12 cellular contexts compared by ENCODE assay signal in genomic region chr2:53593891-53594585, GRCh38.
DNase-seq lines count a peak whose midpoint lies in the region; ATAC-seq and TF ChIP-seq lines count a peak whose summit lies in the region.
"Had no signal": no experiment of that assay in that cellular context is flagged by ENCODE, and none has a peak within 500 bp of the region (broad histone marks: within the 10 kb centered on the region; RNA-seq: fewer than 3 reads in every experiment).

No MANE protein-coding gene starts in this region.

- no peak overlapping the region for H3K27ac Mint-ChIP-seq in mesothelial cell of epicardium
- H3K27ac Mint-ChIP-seq: naive thymus-derived CD8-positive, alpha-beta T cell had no signal

- H3K36me3 Mint-ChIP-seq in mesothelial cell of epicardium, result no peaks in the 10 kb centered on the region
- H3K36me3 Mint-ChIP-seq: naive thymus-derived CD8-positive, alpha-beta T cell had no signal

- POLR2A ChIA-PET in BJ (lab: Charles Lee), result no interaction called here

- H3K4me1 Mint-ChIP-seq in mesothelial cell of epicardium, result no peaks in the 10 kb centered on the region

- ATAC-seq in SK-N-SH treated with all-trans-retinoic acid at 6 μM for 48 hours, result peak; percentile 53
- ATAC-seq in HG03045 (IDR thresholded peaks at IDR 0.05; ENCODE audit: unreplicated experiment), result no peak
- no peak for ATAC-seq in HG03097 (IDR thresholded peaks at IDR 0.05; ENCODE audit: low FRiP score, unreplicated experiment)
- ATAC-seq: naive thymus-derived CD8-positive, alpha-beta T cell had no signal

- H3K9me3 Mint-ChIP-seq in mesothelial cell of epicardium, result peaks cover 4% of the 10 kb centered on the region

- no peaks in the 10 kb centered on the region for H3K27me3 Mint-ChIP-seq in mesothelial cell of epicardium (ENCODE audit: low read depth)

- H3K27me3 ChIP-seq in BJ (ENCODE audit: control insufficient read depth, insufficient read depth, low read length), result no peaks in the 10 kb centered on the region

- H3K4me3 ChIP-seq in BJ (ENCODE audit: low read depth, low read length) (no peak overlapping the region), fibroblast of pulmonary artery (replicated peaks; ENCODE audit: low read depth, low read length) (no peak overlapping the region)

- H3K4me3 Mint-ChIP-seq in mesothelial cell of epicardium, result no peak overlapping the region
- H3K4me3 Mint-ChIP-seq: naive thymus-derived CD8-positive, alpha-beta T cell had no signal

- no peaks in the 10 kb centered on the region for H3K36me3 ChIP-seq in BJ (ENCODE audit: control insufficient read depth, insufficient read depth, low read length)

- DNase-seq in BJ (ENCODE audit: low read depth) (peak; percentile 4), HPDE6-E6E7 (ENCODE audit: extremely low spot score) (peak; percentile 53), fibroblast of pulmonary artery (ENCODE audit: low read depth) (peak; percentile 27), NCI-H2081 treated with DMSO at 0.1 percent for 48 hours (lab: John Stamatoyannopoulos, UW) (no peak), mesothelial cell of epicardium (ENCODE audit: low spot score in 2 of 2, unreplicated experiment in 2 of 2) (no peak)
- DNase-seq: anterior cingulate cortex; erythroblast; naive thymus-derived CD8-positive, alpha-beta T cell; T1000 had no signal

- CTCF ChIA-PET in BJ (lab: Yijun Ruan, JAX), result no interaction called here

- TF ChIP-seq CTCF in BJ (IDR thresholded peaks at IDR 0.05; ENCODE audit: insufficient read depth, low read depth, low read length) (no peak), fibroblast of pulmonary artery (IDR thresholded peaks at IDR 0.05; ENCODE audit: low read length, missing control alignments) (no peak), mesothelial cell of epicardium (IDR thresholded peaks at IDR 0.05; ENCODE audit: unreplicated experiment) (no peak)

TF ChIP-seq in SK-N-SH treated with all-trans-retinoic acid at 6 μM for 48 hours, 23 proteins besides CTCF, POLR2A, EP300 and RAD21:
- TF ChIP-seq RARB (CRISPR knock-in tag; IDR thresholded peaks at IDR 0.05) (no peak), CREB5 (CRISPR knock-in tag; IDR thresholded peaks at IDR 0.05; ENCODE audit: low read depth) (no peak), CSDC2 (CRISPR knock-in tag; IDR thresholded peaks at IDR 0.05) (no peak), ARNTL (CRISPR knock-in tag; IDR thresholded peaks at IDR 0.05; ENCODE audit: borderline replicate concordance, low read depth) (no peak), ESRRG (CRISPR knock-in tag; IDR thresholded peaks at IDR 0.05) (no peak)

Comparison
In these comparisons a context has a peak if more than half of its experiments do, and no peak if none do; other contexts are left out.
1. DNase-seq: peak in BJ (single experiment), HPDE6-E6E7 (single experiment) and fibroblast of pulmonary artery (single experiment); none in NCI-H2081 treated with DMSO at 0.1 percent for 48 hours (single experiment) and mesothelial cell of epicardium (0 of 2).